8 cellular contexts compared by ENCODE assay signal in the genomic region with DNA sequence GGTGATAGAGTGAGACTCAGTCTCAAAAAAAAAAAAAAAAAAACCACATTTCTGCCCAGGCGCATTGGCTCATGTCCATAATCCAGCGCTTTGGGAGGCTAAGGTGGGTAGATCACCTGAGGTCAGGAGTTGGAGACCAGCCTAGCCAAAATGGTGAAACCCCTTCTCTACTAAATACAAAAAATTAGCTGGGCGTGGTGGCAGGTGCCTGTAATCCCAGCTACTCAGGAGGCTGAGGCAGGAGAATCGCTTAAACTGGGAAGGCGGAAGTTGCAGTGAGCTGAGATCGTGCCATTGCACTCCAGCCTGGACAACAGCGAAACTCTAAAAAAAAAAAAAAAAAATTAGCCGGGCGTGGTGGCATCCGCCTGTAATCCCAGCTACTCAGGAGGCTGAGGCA. TPM values are rescaled to one million over a fixed set of nuclear protein-coding genes. Genes with fewer than 3 reads are reported as not detected.
DNase-seq lines count a peak whose midpoint lies in the region; ATAC-seq, FAIRE-seq and TF ChIP-seq lines count a peak whose summit lies in the region.
"Not testable (repeated sequence)": the region's sequence is repeated elsewhere in the genome, so short reads cannot be mapped to it uniquely, and the experiment has no call there.
"Had no signal": no experiment of that assay in that cellular context is flagged by ENCODE, and none has a peak within 500 bp of the region (broad histone marks: within the 10 kb centered on the region; RNA-seq: fewer than 3 reads in every experiment).

No MANE protein-coding gene starts in this region.

- H3K27ac Mint-ChIP-seq in dendritic cell treated with granulocyte-macrophage colony-stimulating factor and Interleukin-4, amounts not matched to agents 40 ng/mL and 50 ng/mL, for 4 days = peak overlapping the region; percentile 20

- ATAC-seq in GM12878, HepG2: not testable (repeated sequence)

- H3K36me3 ChIP-seq in HEK293 (ENCODE audit: control insufficient read depth in 2 of 2, insufficient read depth in 1 of 2, low read length in 2 of 2); GM12878 (ENCODE audit: control insufficient read depth in 2 of 2, insufficient read depth in 2 of 2, low read length in 1 of 2); HepG2 (replicated peaks in 1 of 2; ENCODE audit: control insufficient read depth in 1 of 2, insufficient read depth in 2 of 2, low read length in 2 of 2): not testable (repeated sequence)

- TF ChIP-seq POLR2A in GM12878 (IDR thresholded peaks at IDR 0.05; ENCODE audit: low read depth, low read length); HepG2 (IDR thresholded peaks at IDR 0.05; ENCODE audit: insufficient read depth in 1 of 2, low read depth in 2 of 2, low read length in 2 of 2): not testable (repeated sequence)

- not testable (repeated sequence) for H2AFZ ChIP-seq in GM12878 (ENCODE audit: control insufficient read depth, low read depth, low read length); HepG2 (ENCODE audit: low read length)

- H4K20me1 ChIP-seq in GM12878 (ENCODE audit: control insufficient read depth, insufficient read depth); HepG2 (ENCODE audit: insufficient read depth, low read length): not testable (repeated sequence)

- CTCF ChIA-PET in HEK293 (lab: Yijun Ruan, JAX) = interaction anchor here (0.6 to 2.3 kb wide), 7 partner anchors 8 to 1656 kb away, joined by 3 to 10 read pairs (median 3); a partner anchor contains a TSS
- CTCF ChIA-PET in HEK293T (lab: Yijun Ruan, JAX) = interaction anchor here (0.7 to 1.2 kb wide), 2 partner anchors 207 to 249 kb away, joined by 4 to 5 read pairs; a partner anchor contains a TSS
- CTCF ChIA-PET in RWPE1 (lab: Yijun Ruan, JAX) = interaction anchor here (0.6 to 0.9 kb wide), 8 partner anchors 9 to 282 kb away, joined by 3 to 9 read pairs (median 4); a partner anchor contains a TSS
- CTCF ChIA-PET in GM12878 (lab: Yijun Ruan, JAX) = interaction anchor here (0.6 to 2.7 kb wide), 10 partner anchors 8 to 228 kb away, joined by 3 to 16 read pairs (median 3); a partner anchor contains a TSS
- CTCF ChIA-PET in HepG2 (lab: Yijun Ruan, JAX; ENCODE audit: low intra/inter-chr PET ratio, low total read pairs) = not testable (repeated sequence)

- H3K27me3 ChIP-seq in GM12878 (replicated peaks in 1 of 2; ENCODE audit: control insufficient read depth in 2 of 2, insufficient read depth in 2 of 2, low read length in 1 of 2); HepG2 (ENCODE audit: control insufficient read depth in 1 of 2, insufficient read depth in 2 of 2, low read length in 2 of 2): not testable (repeated sequence)

- not testable (repeated sequence) for BruUV-seq in GM12878 (replicated peaks; lab: Mats Ljungman, UMichigan); HepG2 (replicated peaks; lab: Mats Ljungman, UMichigan)

- H3K79me2 ChIP-seq in GM12878 (ENCODE audit: control insufficient read depth, insufficient read depth, low read length) = not testable (repeated sequence)
- peaks cover 12% of the 10 kb centered on the region for H3K79me2 ChIP-seq in HepG2 (ENCODE audit: insufficient read depth, low read length)

- H3K4me1 Mint-ChIP-seq in dendritic cell treated with granulocyte-macrophage colony-stimulating factor and Interleukin-4, amounts not matched to agents 40 ng/mL and 50 ng/mL, for 4 days (ENCODE audit: low read depth) = peaks cover 13% of the 10 kb centered on the region

- not testable (repeated sequence) for TF ChIP-seq CTCF in HEK293 (tag by site-specific recombination; IDR thresholded peaks at IDR 0.05); RWPE1 (conservative IDR thresholded peaks at IDR 0.05; ENCODE audit: low read depth); GM12878 (IDR thresholded peaks at IDR 0.05 in 2 of 3, conservative IDR thresholded peaks at IDR 0.05 in 1 of 3; ENCODE audit: control insufficient read depth in 2 of 3, extremely low read depth in 1 of 3, insufficient read depth in 1 of 3, low read depth in 3 of 3, low read length in 3 of 3); HepG2 (CRISPR knock-in tag; IDR thresholded peaks at IDR 0.05)

- H3K4me3 ChIP-seq in HEK293 (ENCODE audit: low read depth, low read length); GM12878; HepG2 (replicated peaks in 1 of 3; ENCODE audit: insufficient read depth in 1 of 3, low read depth in 2 of 3, low read length in 3 of 3): not testable (repeated sequence)

- not testable (repeated sequence) for TF ChIP-seq RAD21 in GM12878 (IDR thresholded peaks at IDR 0.05; ENCODE audit: insufficient read depth, low read depth, low read length); HepG2 (CRISPR knock-in tag; IDR thresholded peaks at IDR 0.05)

- H3K9ac ChIP-seq in GM12878 (ENCODE audit: control insufficient read depth, insufficient read depth, low read length); HepG2 (ENCODE audit: insufficient read depth, low read depth, low read length): not testable (repeated sequence)

- not testable (repeated sequence) for H3K27ac ChIP-seq in HEK293 (ENCODE audit: extremely low read depth, low read depth, low read length); GM12878 (ENCODE audit: control insufficient read depth, insufficient read depth); HepG2 (ENCODE audit: extremely low read length, insufficient read depth, low read length)
- peak overlapping the region; percentile 30 for H3K27ac ChIP-seq in RWPE1

- SMC1A ChIA-PET in GM12878 (lab: Charles Lee; ENCODE audit: uncharacterized antibody, unreplicated experiment) = interaction anchor here (0.7 to 1.4 kb wide), 4 partner anchors 10 to 207 kb away, joined by 3 to 4 read pairs (median 3); a partner anchor contains a TSS

- H3K36me3 Mint-ChIP-seq in dendritic cell treated with granulocyte-macrophage colony-stimulating factor and Interleukin-4, amounts not matched to agents 40 ng/mL and 50 ng/mL, for 4 days (ENCODE audit: low read depth) = not testable (repeated sequence)

- H3K4me2 ChIP-seq in GM12878 (ENCODE audit: control insufficient read depth, insufficient read depth); HepG2 (ENCODE audit: low read depth, low read length): not testable (repeated sequence)

- TF ChIP-seq EP300 in GM12878 (IDR thresholded peaks at IDR 0.05; ENCODE audit: borderline replicate concordance in 1 of 2, control insufficient read depth in 1 of 2, low read depth in 2 of 2, low read length in 2 of 2); HepG2 (IDR thresholded peaks at IDR 0.05; ENCODE audit: low read depth in 2 of 2, low read length in 2 of 2); HepG2 (CRISPR knock-in tag; IDR thresholded peaks at IDR 0.05; ENCODE audit: borderline replicate concordance): not testable (repeated sequence)

- 97% methylated on average over 9 of the region's 10 CpGs for WGBS in GM12878 (ENCODE audit: insufficient coverage, insufficient replicate concordance, low lambda C conversion rate, missing lambda C conversion rate)
- WGBS in HepG2 (ENCODE audit: low lambda C conversion rate) = 94% methylated on average over 10 of the region's 10 CpGs

- intact Hi-C loops in GM12878 (cut with micrococcal nuclease; ENCODE audit: unreplicated experiment); HepG2 (cut with micrococcal nuclease; ENCODE audit: unreplicated experiment): not testable (repeated sequence)
- intact Hi-C loops in dendritic cell treated with granulocyte-macrophage colony-stimulating factor and Interleukin-4, amounts not matched to agents 40 ng/mL and 50 ng/mL, for 4 days (cut with micrococcal nuclease) = loop anchor here (10.0 kb wide), 1 partner anchor 58 kb away; a partner anchor contains a TSS

- not testable (repeated sequence) for H3K9me3 ChIP-seq in HEK293 (ENCODE audit: control insufficient read depth, insufficient read depth, low read depth, low read length); GM12878 (replicated peaks; ENCODE audit: control insufficient read depth, insufficient read depth, low read length); HepG2 (ENCODE audit: low read length)

- not testable (repeated sequence) for H3K4me1 ChIP-seq in HEK293 (ENCODE audit: control insufficient read depth, insufficient read depth, low read length); GM12878 (ENCODE audit: control insufficient read depth, insufficient read depth, low read length)
- H3K4me1 ChIP-seq in HepG2 (ENCODE audit: insufficient read depth, low read length) = peaks cover 23% of the 10 kb centered on the region

- not testable (repeated sequence) for DNase-seq in HEK293T (ENCODE audit: extremely low spot score); RWPE1 (ENCODE audit: low spot score); GM12878 (ENCODE audit: low read depth, low spot score); HepG2 (ENCODE audit: low spot score)

- in situ Hi-C loops in GM12878 (cut with MboI) (loop anchor here (10.0 kb wide), 1 partner anchor 452 kb away; a partner anchor contains a TSS), HepG2 (cut with HindIII; ENCODE audit: extremely low pct_ligation_motif_present, low pct_unique_long_range_greater_than_20kb) (loop anchor here (25.0 kb wide), 1 partner anchor 550 kb away; a partner anchor contains a TSS)

- not testable (repeated sequence) for FAIRE-seq in GM12878 (lab: Jason Lieb, UNC); HepG2 (lab: Jason Lieb, UNC)

- POLR2A ChIA-PET in HEK293 (lab: Yijun Ruan, JAX) = interaction anchor here (0.6 to 2.3 kb wide), 5 partner anchors 10 to 815 kb away, joined by 3 to 10 read pairs (median 5); a partner anchor contains a TSS
- POLR2A ChIA-PET in HEK293T (lab: Yijun Ruan, JAX) = interaction anchor here (0.7 to 3.7 kb wide), 7 partner anchors 14 to 80 kb away, joined by 3 to 23 read pairs (median 5); a partner anchor contains a TSS
- POLR2A ChIA-PET in RWPE1 (lab: Yijun Ruan, JAX; ENCODE audit: low non-redundant PET) = interaction anchor here (0.6 kb wide), 1 partner anchor 207 kb away, joined by 4 read pairs; no protein-coding TSS in a partner anchor
- POLR2A ChIA-PET in GM12878 (lab: Charles Lee) = interaction anchor here (0.6 to 4.1 kb wide), 8 partner anchors 13 to 227 kb away, joined by 3 to 27 read pairs (median 4); a partner anchor contains a TSS
- POLR2A ChIA-PET in HepG2 (lab: Yijun Ruan, JAX) = interaction anchor here (0.6 to 1.7 kb wide), 2 partner anchors 22 to 195 kb away, joined by 3 to 4 read pairs; a partner anchor contains a TSS

- H3K9me3 Mint-ChIP-seq in dendritic cell treated with granulocyte-macrophage colony-stimulating factor and Interleukin-4, amounts not matched to agents 40 ng/mL and 50 ng/mL, for 4 days = not testable (repeated sequence)

- H3K27me3 Mint-ChIP-seq in dendritic cell treated with granulocyte-macrophage colony-stimulating factor and Interleukin-4, amounts not matched to agents 40 ng/mL and 50 ng/mL, for 4 days = not testable (repeated sequence)

- H3K4me3 Mint-ChIP-seq in dendritic cell treated with granulocyte-macrophage colony-stimulating factor and Interleukin-4, amounts not matched to agents 40 ng/mL and 50 ng/mL, for 4 days = not testable (repeated sequence)

- RAD21 ChIA-PET in GM12878 (lab: Charles Lee; ENCODE audit: unreplicated experiment) = interaction anchor here (0.7 to 2.3 kb wide), 6 partner anchors 8 to 207 kb away, joined by 3 to 9 read pairs (median 4); a partner anchor contains a TSS

RNA-seq across cellular contexts. Expression of a gene that starts 13.6 kb away (rescaled TPM):
- total RNA-seq in GM12878 (2013; cell fraction: nucleolus; rRNA removed) = 26.8 and 27.4 TPM in 2 replicates
- total RNA-seq in GM12878 (2014; rRNA removed) (16.3 and 18.8 TPM in 2 replicates), GM12878 (2014; rRNA removed; fragmentation: Illumina TruSeq; extraction: Trizol) (8.4 and 9.4 TPM in 2 replicates), GM12878 (2021) (58.5 and 66.8 TPM in 2 replicates), HepG2 (2016; rRNA removed; fragmentation: Illumina TruSeq; extraction: Trizol) (9.1 and 11.0 TPM in 2 replicates)
- polyA plus RNA-seq in GM12878 (2011; ENCODE audit: low read depth) = 15.9 TPM
- polyA plus RNA-seq in GM12878 (2011; rRNA removed) (8.7 and 12.3 TPM in 2 replicates), GM12878 (2014; fragmentation: Illumina TruSeq; extraction: Trizol) (15.6 and 19.5 TPM in 2 replicates), GM12878 (2014; fragmentation: Nextera tagmentation; extraction: Ambion mirVana) (1 to 10 TPM; 2.5 to 8.7 TPM), GM12878 (2014; rRNA removed) (41.3 and 43.5 TPM in 2 replicates), GM12878 (2016; fragmentation: Nextera tagmentation; extraction: Ambion mirVana) (10 to 100 TPM; 28.9 to 31.9 TPM), HepG2 (2011; rRNA removed) (8.4 and 9.2 TPM in 2 replicates)
- 11.7 and 12.4 TPM in 2 replicates for polyA plus RNA-seq in GM12878 (2011; cell fraction: cytosol; rRNA removed)
- 72.9 and 93.5 TPM in 2 replicates for polyA plus RNA-seq in GM12878 (2011; cell fraction: nucleus; rRNA removed)
- 37.7 and 38.0 TPM in 2 replicates for polyA plus RNA-seq in GM12878 (2012)
- 6.6 and 7.9 TPM in 2 replicates for polyA minus RNA-seq in GM12878 (2011; rRNA and poly(A)+ RNA removed)
- 9.4 and 10.1 TPM in 2 replicates for polyA minus RNA-seq in GM12878 (2011; cell fraction: cytosol; rRNA and poly(A)+ RNA removed)
- 23.7 and 35.2 TPM in 2 replicates for polyA minus RNA-seq in GM12878 (2011; cell fraction: nucleus; rRNA and poly(A)+ RNA removed)
- 8.4 TPM in 2 replicates for total RNA-seq in HepG2 (2016; cell fraction: cytosol; rRNA removed; fragmentation: Illumina TruSeq; extraction: Trizol; ENCODE audit: low read depth)
- total RNA-seq in HepG2 (2016; cell fraction: insoluble cytoplasmic fraction; rRNA removed; fragmentation: Illumina TruSeq; extraction: Trizol) = 6.9 and 9.6 TPM in 2 replicates
- 15.8 and 18.7 TPM in 2 replicates for total RNA-seq in HepG2 (2016; cell fraction: membrane; rRNA removed; fragmentation: Illumina TruSeq; extraction: Trizol)
- total RNA-seq in HepG2 (2016; cell fraction: nucleus; rRNA removed; fragmentation: Illumina TruSeq; extraction: Trizol) = 17.7 and 22.5 TPM in 2 replicates
- polyA plus RNA-seq in HepG2 (2011; cell fraction: cytosol; rRNA removed) = 3.3 and 4.5 TPM in 2 replicates
- polyA plus RNA-seq in HepG2 (2011; cell fraction: nucleus; rRNA removed) = 64.8 and 74.5 TPM in 2 replicates
- 16.5 and 32.3 TPM in 2 replicates for polyA plus RNA-seq in HepG2 (2012)
- 27.2 and 27.7 TPM in 2 replicates for polyA plus RNA-seq in HepG2 (2016; cell fraction: cytosol; fragmentation: Illumina TruSeq; extraction: Trizol; ENCODE audit: low read depth)
- polyA plus RNA-seq in HepG2 (2016; cell fraction: insoluble cytoplasmic fraction; fragmentation: Illumina TruSeq; extraction: Trizol; ENCODE audit: low read depth) = 18.2 and 24.7 TPM in 2 replicates
- 38.9 and 40.6 TPM in 2 replicates for polyA plus RNA-seq in HepG2 (2016; cell fraction: membrane; fragmentation: Illumina TruSeq; extraction: Trizol; ENCODE audit: low read depth)
- 77.8 and 81.5 TPM in 2 replicates for polyA plus RNA-seq in HepG2 (2016; cell fraction: nucleus; fragmentation: Illumina TruSeq; extraction: Trizol; ENCODE audit: insufficient read depth, low read depth)
- 5.4 and 5.5 TPM in 2 replicates for polyA minus RNA-seq in HepG2 (2011; rRNA and poly(A)+ RNA removed; ENCODE audit: low replicate concordance)
- 7.9 and 8.3 TPM in 2 replicates for polyA minus RNA-seq in HepG2 (2011; cell fraction: cytosol; rRNA and poly(A)+ RNA removed)
- 8.9 and 10.8 TPM in 2 replicates for polyA minus RNA-seq in HepG2 (2011; cell fraction: nucleus; rRNA and poly(A)+ RNA removed)

RNA-seq across cellular contexts. Expression of a gene that starts 21.1 kb away (rescaled TPM):
- total RNA-seq in GM12878 (2013; cell fraction: nucleolus; rRNA removed) = 116 and 142 TPM in 2 replicates
- total RNA-seq in GM12878 (2014; rRNA removed) (19.0 and 23.7 TPM in 2 replicates), GM12878 (2014; rRNA removed; fragmentation: Illumina TruSeq; extraction: Trizol) (13.5 and 15.7 TPM in 2 replicates), GM12878 (2021) (82.5 and 87.6 TPM in 2 replicates), HepG2 (2016; rRNA removed; fragmentation: Illumina TruSeq; extraction: Trizol) (10.1 and 16.2 TPM in 2 replicates)
- polyA plus RNA-seq in GM12878 (2011; ENCODE audit: low read depth) = 30.6 TPM
- polyA plus RNA-seq in GM12878 (2011; rRNA removed) (8.1 and 13.6 TPM in 2 replicates), GM12878 (2014; fragmentation: Illumina TruSeq; extraction: Trizol) (17.0 and 28.4 TPM in 2 replicates), GM12878 (2014; fragmentation: Nextera tagmentation; extraction: Ambion mirVana) (under 1 TPM; 0.45 to 0.95 TPM), GM12878 (2014; rRNA removed) (41.1 and 52.4 TPM in 2 replicates), GM12878 (2016; fragmentation: Nextera tagmentation; extraction: Ambion mirVana) (1 to 10 TPM; 5.9 to 6.7 TPM), HepG2 (2011; rRNA removed) (13.7 and 14.8 TPM in 2 replicates)
- polyA plus RNA-seq in GM12878 (2011; cell fraction: cytosol; rRNA removed) = 12.3 and 14.0 TPM in 2 replicates
- 184 and 210 TPM in 2 replicates for polyA plus RNA-seq in GM12878 (2011; cell fraction: nucleus; rRNA removed)
- 44.9 and 56.9 TPM in 2 replicates for polyA plus RNA-seq in GM12878 (2012)
- 17.2 and 38.3 TPM in 2 replicates for polyA minus RNA-seq in GM12878 (2011; rRNA and poly(A)+ RNA removed)
- 19.2 and 24.1 TPM in 2 replicates for polyA minus RNA-seq in GM12878 (2011; cell fraction: cytosol; rRNA and poly(A)+ RNA removed)
- polyA minus RNA-seq in GM12878 (2011; cell fraction: nucleus; rRNA and poly(A)+ RNA removed) = 70.4 and 98.9 TPM in 2 replicates
- 22.4 and 23.4 TPM in 2 replicates for total RNA-seq in HepG2 (2016; cell fraction: cytosol; rRNA removed; fragmentation: Illumina TruSeq; extraction: Trizol; ENCODE audit: low read depth)
- 7.9 and 15.3 TPM in 2 replicates for total RNA-seq in HepG2 (2016; cell fraction: insoluble cytoplasmic fraction; rRNA removed; fragmentation: Illumina TruSeq; extraction: Trizol)
- total RNA-seq in HepG2 (2016; cell fraction: membrane; rRNA removed; fragmentation: Illumina TruSeq; extraction: Trizol) = 18.4 and 19.8 TPM in 2 replicates
- 21.9 and 27.5 TPM in 2 replicates for total RNA-seq in HepG2 (2016; cell fraction: nucleus; rRNA removed; fragmentation: Illumina TruSeq; extraction: Trizol)
- polyA plus RNA-seq in HepG2 (2011; cell fraction: cytosol; rRNA removed) = 3.3 and 5.2 TPM in 2 replicates
- 105 and 114 TPM in 2 replicates for polyA plus RNA-seq in HepG2 (2011; cell fraction: nucleus; rRNA removed)
- 26.9 and 27.9 TPM in 2 replicates for polyA plus RNA-seq in HepG2 (2012)
- polyA plus RNA-seq in HepG2 (2016; cell fraction: cytosol; fragmentation: Illumina TruSeq; extraction: Trizol; ENCODE audit: low read depth) = 3.9 TPM in 2 replicates
- 20.3 and 27.9 TPM in 2 replicates for polyA plus RNA-seq in HepG2 (2016; cell fraction: insoluble cytoplasmic fraction; fragmentation: Illumina TruSeq; extraction: Trizol; ENCODE audit: low read depth)
- polyA plus RNA-seq in HepG2 (2016; cell fraction: membrane; fragmentation: Illumina TruSeq; extraction: Trizol; ENCODE audit: low read depth) = 7.5 and 9.2 TPM in 2 replicates
- 74.8 and 79.3 TPM in 2 replicates for polyA plus RNA-seq in HepG2 (2016; cell fraction: nucleus; fragmentation: Illumina TruSeq; extraction: Trizol; ENCODE audit: insufficient read depth, low read depth)
- 18.8 and 22.6 TPM in 2 replicates for polyA minus RNA-seq in HepG2 (2011; rRNA and poly(A)+ RNA removed; ENCODE audit: low replicate concordance)
- polyA minus RNA-seq in HepG2 (2011; cell fraction: cytosol; rRNA and poly(A)+ RNA removed) = 8.0 and 10.7 TPM in 2 replicates
- polyA minus RNA-seq in HepG2 (2011; cell fraction: nucleus; rRNA and poly(A)+ RNA removed) = 80.9 and 81.4 TPM in 2 replicates

RNA-seq across cellular contexts. Expression of a gene that starts 26.9 kb away (rescaled TPM):
- total RNA-seq in GM12878 (2013; cell fraction: nucleolus; rRNA removed) = 8.7 and 9.3 TPM in 2 replicates
- total RNA-seq in GM12878 (2014; rRNA removed) (10.7 and 11.5 TPM in 2 replicates), GM12878 (2014; rRNA removed; fragmentation: Illumina TruSeq; extraction: Trizol) (6.8 and 7.0 TPM in 2 replicates), GM12878 (2021) (12.4 and 13.2 TPM in 2 replicates), HepG2 (2016; rRNA removed; fragmentation: Illumina TruSeq; extraction: Trizol) (19.5 and 22.7 TPM in 2 replicates)
- 3.3 TPM for polyA plus RNA-seq in GM12878 (2011; ENCODE audit: low read depth)
- polyA plus RNA-seq in GM12878 (2011; rRNA removed) (6.4 and 7.6 TPM in 2 replicates), GM12878 (2014; fragmentation: Illumina TruSeq; extraction: Trizol) (7.2 and 8.2 TPM in 2 replicates), GM12878 (2014; fragmentation: Nextera tagmentation; extraction: Ambion mirVana) (1 to 10 TPM; 4.7 to 6.3 TPM), GM12878 (2014; rRNA removed) (9.1 and 9.5 TPM in 2 replicates), GM12878 (2016; fragmentation: Nextera tagmentation; extraction: Ambion mirVana) (1 to 10 TPM; 8.8 to 9.9 TPM), HepG2 (2011; rRNA removed) (9.7 and 11.9 TPM in 2 replicates)
- polyA plus RNA-seq in GM12878 (2011; cell fraction: cytosol; rRNA removed) = 8.6 and 10.9 TPM in 2 replicates
- polyA plus RNA-seq in GM12878 (2011; cell fraction: nucleus; rRNA removed) = 10.5 and 15.1 TPM in 2 replicates
- polyA plus RNA-seq in GM12878 (2012) = 4.9 and 5.7 TPM in 2 replicates
- polyA minus RNA-seq in GM12878 (2011; rRNA and poly(A)+ RNA removed) = 7.9 and 15.4 TPM in 2 replicates
- polyA minus RNA-seq in GM12878 (2011; cell fraction: cytosol; rRNA and poly(A)+ RNA removed) = 4.7 and 6.8 TPM in 2 replicates
- polyA minus RNA-seq in GM12878 (2011; cell fraction: nucleus; rRNA and poly(A)+ RNA removed) = 5.2 and 10.3 TPM in 2 replicates
- 4.4 and 4.7 TPM in 2 replicates for total RNA-seq in HepG2 (2016; cell fraction: cytosol; rRNA removed; fragmentation: Illumina TruSeq; extraction: Trizol; ENCODE audit: low read depth)
- 18.5 and 18.8 TPM in 2 replicates for total RNA-seq in HepG2 (2016; cell fraction: insoluble cytoplasmic fraction; rRNA removed; fragmentation: Illumina TruSeq; extraction: Trizol)
- total RNA-seq in HepG2 (2016; cell fraction: membrane; rRNA removed; fragmentation: Illumina TruSeq; extraction: Trizol) = 17.9 and 18.1 TPM in 2 replicates
- total RNA-seq in HepG2 (2016; cell fraction: nucleus; rRNA removed; fragmentation: Illumina TruSeq; extraction: Trizol) = 10.6 and 14.1 TPM in 2 replicates
- polyA plus RNA-seq in HepG2 (2011; cell fraction: cytosol; rRNA removed) = 9.3 and 9.8 TPM in 2 replicates
- polyA plus RNA-seq in HepG2 (2011; cell fraction: nucleus; rRNA removed) = 19.3 and 19.5 TPM in 2 replicates
- polyA plus RNA-seq in HepG2 (2012) = 8.9 and 9.8 TPM in 2 replicates
- polyA plus RNA-seq in HepG2 (2016; cell fraction: cytosol; fragmentation: Illumina TruSeq; extraction: Trizol; ENCODE audit: low read depth) = 2.5 and 2.8 TPM in 2 replicates
- polyA plus RNA-seq in HepG2 (2016; cell fraction: insoluble cytoplasmic fraction; fragmentation: Illumina TruSeq; extraction: Trizol; ENCODE audit: low read depth) = 17.8 and 20.4 TPM in 2 replicates
- 9.1 and 9.3 TPM in 2 replicates for polyA plus RNA-seq in HepG2 (2016; cell fraction: membrane; fragmentation: Illumina TruSeq; extraction: Trizol; ENCODE audit: low read depth)
- polyA plus RNA-seq in HepG2 (2016; cell fraction: nucleus; fragmentation: Illumina TruSeq; extraction: Trizol; ENCODE audit: insufficient read depth, low read depth) = 15.4 and 16.6 TPM in 2 replicates
- 20.5 and 25.2 TPM in 2 replicates for polyA minus RNA-seq in HepG2 (2011; rRNA and poly(A)+ RNA removed; ENCODE audit: low replicate concordance)
- 13.1 and 17.3 TPM in 2 replicates for polyA minus RNA-seq in HepG2 (2011; cell fraction: cytosol; rRNA and poly(A)+ RNA removed)
- 14.9 and 15.7 TPM in 2 replicates for polyA minus RNA-seq in HepG2 (2011; cell fraction: nucleus; rRNA and poly(A)+ RNA removed)

RNA-seq across cellular contexts. Expression of a gene that starts 51.6 kb away (rescaled TPM):
- total RNA-seq in GM12878 (2013; cell fraction: nucleolus; rRNA removed) = 64.7 and 73.9 TPM in 2 replicates
- total RNA-seq in GM12878 (2014; rRNA removed) = 8.9 and 9.1 TPM in 2 replicates
- total RNA-seq in GM12878 (2014; rRNA removed; fragmentation: Illumina TruSeq; extraction: Trizol) = 6.4 and 7.0 TPM in 2 replicates
- total RNA-seq in GM12878 (2021) = 11.1 and 11.5 TPM in 2 replicates
- polyA plus RNA-seq in GM12878 (2011; ENCODE audit: low read depth) = 3.0 TPM
- 10.8 and 11.6 TPM in 2 replicates for polyA plus RNA-seq in GM12878 (2011; rRNA removed)
- 10.9 and 11.7 TPM in 2 replicates for polyA plus RNA-seq in GM12878 (2011; cell fraction: cytosol; rRNA removed)
- 14.9 and 20.0 TPM in 2 replicates for polyA plus RNA-seq in GM12878 (2011; cell fraction: nucleus; rRNA removed)
- polyA plus RNA-seq in GM12878 (2012) = 6.5 and 7.5 TPM in 2 replicates
- polyA plus RNA-seq in GM12878 (2014; fragmentation: Illumina TruSeq; extraction: Trizol) = 5.8 and 6.2 TPM in 2 replicates
- polyA plus RNA-seq in GM12878 (2014; fragmentation: Nextera tagmentation; extraction: Ambion mirVana) = 1 to 10 TPM in 1 of 2 experiments, under 1 TPM in 1; 0.87 to 1.5 TPM
- polyA plus RNA-seq in GM12878 (2014; rRNA removed) = 11.5 and 12.8 TPM in 2 replicates
- polyA plus RNA-seq in GM12878 (2016; fragmentation: Nextera tagmentation; extraction: Ambion mirVana) = 1 to 10 TPM; 5.9 to 8.1 TPM
- 6.2 and 11.4 TPM in 2 replicates for polyA minus RNA-seq in GM12878 (2011; rRNA and poly(A)+ RNA removed)
- 4.7 and 5.9 TPM in 2 replicates for polyA minus RNA-seq in GM12878 (2011; cell fraction: cytosol; rRNA and poly(A)+ RNA removed)
- polyA minus RNA-seq in GM12878 (2011; cell fraction: nucleus; rRNA and poly(A)+ RNA removed) = 8.6 and 13.2 TPM in 2 replicates
- total RNA-seq in HepG2 (2016; rRNA removed; fragmentation: Illumina TruSeq; extraction: Trizol) = not detected in 2 replicates
- not detected in 2 replicates for total RNA-seq in HepG2 (2016; cell fraction: cytosol; rRNA removed; fragmentation: Illumina TruSeq; extraction: Trizol; ENCODE audit: low read depth)
- not detected in 2 replicates for total RNA-seq in HepG2 (2016; cell fraction: insoluble cytoplasmic fraction; rRNA removed; fragmentation: Illumina TruSeq; extraction: Trizol)
- not detected in 2 replicates for total RNA-seq in HepG2 (2016; cell fraction: membrane; rRNA removed; fragmentation: Illumina TruSeq; extraction: Trizol)
- not detected in 2 replicates for total RNA-seq in HepG2 (2016; cell fraction: nucleus; rRNA removed; fragmentation: Illumina TruSeq; extraction: Trizol)
- 0.01 TPM in 1 of 2 replicates, not detected in the other for polyA plus RNA-seq in HepG2 (2011; rRNA removed)
- polyA plus RNA-seq in HepG2 (2011; cell fraction: cytosol; rRNA removed) = 0.03 TPM in 1 of 2 replicates, not detected in the other
- 0.05 TPM in 1 of 2 replicates, not detected in the other for polyA plus RNA-seq in HepG2 (2011; cell fraction: nucleus; rRNA removed)
- 0.11 TPM in 1 of 2 replicates, not detected in the other for polyA plus RNA-seq in HepG2 (2012)
- not detected in 2 replicates for polyA plus RNA-seq in HepG2 (2016; cell fraction: cytosol; fragmentation: Illumina TruSeq; extraction: Trizol; ENCODE audit: low read depth)
- polyA plus RNA-seq in HepG2 (2016; cell fraction: insoluble cytoplasmic fraction; fragmentation: Illumina TruSeq; extraction: Trizol; ENCODE audit: low read depth) = not detected in 2 replicates
- polyA plus RNA-seq in HepG2 (2016; cell fraction: membrane; fragmentation: Illumina TruSeq; extraction: Trizol; ENCODE audit: low read depth) = not detected in 2 replicates
- not detected in 2 replicates for polyA plus RNA-seq in HepG2 (2016; cell fraction: nucleus; fragmentation: Illumina TruSeq; extraction: Trizol; ENCODE audit: insufficient read depth, low read depth)
- polyA minus RNA-seq in HepG2 (2011; rRNA and poly(A)+ RNA removed; ENCODE audit: low replicate concordance) = 10.5 TPM in 1 of 2 replicates, not detected in the other
- polyA minus RNA-seq in HepG2 (2011; cell fraction: cytosol; rRNA and poly(A)+ RNA removed) = not detected in 2 replicates
- not detected in 2 replicates for polyA minus RNA-seq in HepG2 (2011; cell fraction: nucleus; rRNA and poly(A)+ RNA removed)
- total RNA-seq: A172 had no signal
- polyA plus RNA-seq: A549 had no signal
